In genomic region chr15:57418640-57419039, GRCh38 we compare ENCODE assay signal across 27 cellular contexts. TPM values are rescaled to one million over a fixed set of nuclear protein-coding genes. Genes with fewer than 3 reads are reported as not detected.
DNase-seq lines count a peak whose midpoint lies in the region; ATAC-seq, FAIRE-seq and TF ChIP-seq lines count a peak whose summit lies in the region.
"Had no signal": no experiment of that assay in that cellular context is flagged by ENCODE, and none has a peak within 500 bp of the region (broad histone marks: within the 10 kb centered on the region; RNA-seq: fewer than 3 reads in every experiment).

No MANE protein-coding gene starts in this region.

- H3K9me3 ChIP-seq in BLaER1, result peaks cover 4% of the 10 kb centered on the region; the same call in 1 of the 2 replicates
- H3K9me3 ChIP-seq in spleen, result no peaks in the 10 kb centered on the region
- H3K9me3 ChIP-seq: BE2C, HAP-1, neutrophil, psoas muscle, SJCRH30, stomach, thyroid gland had no signal

- WGBS in spleen, 5 donors, result 88 to 93% (median 90%) methylated on average over 8 to 13 of the region's 13 CpGs

- H3K4me3 ChIP-seq in BLaER1, result no peak overlapping the region
- H3K4me3 ChIP-seq in epithelial cell of proximal tubule (ENCODE audit: low read depth, low read length), result no peak overlapping the region
- H3K4me3 ChIP-seq in spleen, result no peak overlapping the region
- H3K4me3 ChIP-seq: HAP-1, psoas muscle, SJCRH30, stomach, thyroid gland had no signal

- H3K9me3 Mint-ChIP-seq in WTC11, result no peaks in the 10 kb centered on the region
- no peaks in the 10 kb centered on the region for H3K9me3 Mint-ChIP-seq in T-helper 2 cell treated with Interferon-gamma antibody and Interleukin-4, amounts not matched to agents 5 μg/mL and 100 μg/mL, for 36 hours

- no peaks in the 10 kb centered on the region for H3K27me3 ChIP-seq in BLaER1
- no peaks in the 10 kb centered on the region for H3K27me3 ChIP-seq in spleen (replicated peaks in 1 of 7)
- H3K27me3 ChIP-seq: BE2C, brain microvascular endothelial cell, neutrophil, SJCRH30, stomach, thyroid gland had no signal

- no peak for TF ChIP-seq CTCF in epithelial cell of proximal tubule (conservative IDR thresholded peaks at IDR 0.05; ENCODE audit: low read depth, low read length)
- no peak for TF ChIP-seq CTCF in spleen (IDR thresholded peaks at IDR 0.05 in 8 of 11, conservative IDR thresholded peaks at IDR 0.05 in 3 of 11)
- TF ChIP-seq CTCF in WTC11 (IDR thresholded peaks at IDR 0.05), result no peak

- H3K27ac ChIP-seq in BLaER1 (no peak overlapping the region), spleen (no peak overlapping the region)
- H3K27ac ChIP-seq: brain microvascular endothelial cell, neutrophil, psoas muscle, SJCRH30, stomach, thyroid gland had no signal

- peak; percentile 27 for DNase-seq in HTR-8/SVneo (ENCODE audit: insufficient read length, low spot score)
- DNase-seq in epithelial cell of proximal tubule (ENCODE audit: low read depth), result peak; percentile 85
- peak; percentile 43 for DNase-seq in myocyte (ENCODE audit: low read depth)
- no peak for DNase-seq in spleen
- no peak for DNase-seq in WTC11 (ENCODE audit: low spot score)
- DNase-seq in T-helper 2 cell treated with Interferon-gamma antibody and Interleukin-4, amounts not matched to agents 5 μg/mL and 100 μg/mL, for 36 hours (ENCODE audit: low spot score), result no peak
- DNase-seq: activated CD4-positive, alpha-beta T cell treated with anti-CD3 and anti-CD28 coated beads, Interleukin-2, amount 50 U/mL, for 4 hours; activated naive CD4-positive, alpha-beta T cell treated with Interleukin-2 at 50 U/mL for 16 hours; BE2C; brain microvascular endothelial cell; glutamatergic neuron; Karpas-422; NCI-H1048; NCI-H1694; NCI-H2171; NCI-H524 treated with DMSO at 0.1 percent for 48 hours; psoas muscle; SJCRH30; stimulated activated CD8-positive, alpha-beta memory T cell treated with anti-CD3 and anti-CD28 coated beads, Interleukin-4, amount 100 ng/mL, for 48 hours; stomach; thyroid gland had no signal

- no peaks in the 10 kb centered on the region for H3K27me3 Mint-ChIP-seq in WTC11 (ENCODE audit: low read depth)
- no peaks in the 10 kb centered on the region for H3K27me3 Mint-ChIP-seq in T-helper 2 cell treated with Interferon-gamma antibody and Interleukin-4, amounts not matched to agents 5 μg/mL and 100 μg/mL, for 36 hours (ENCODE audit: low read depth)

- POLR2A ChIA-PET in WTC11 (lab: Charles Lee), result interaction anchor here (0.6 kb wide), 1 partner anchor 55 kb away, joined by 3 read pairs; no protein-coding TSS in a partner anchor

- H3K4me1 ChIP-seq in BLaER1 (peaks cover 45% of the 10 kb centered on the region), spleen (no peaks in the 10 kb centered on the region)
- H3K4me1 ChIP-seq: BE2C, HAP-1, psoas muscle, SJCRH30 had no signal

- FAIRE-seq in HTR-8/SVneo (lab: Jason Lieb, UNC), result no peak
- FAIRE-seq: GM18507, keratinocyte had no signal

- no peak overlapping the region for H3K4me3 Mint-ChIP-seq in WTC11
- no peak overlapping the region for H3K4me3 Mint-ChIP-seq in T-helper 2 cell treated with Interferon-gamma antibody and Interleukin-4, amounts not matched to agents 5 μg/mL and 100 μg/mL, for 36 hours

- CTCF ChIA-PET in WTC11 (lab: Charles Lee), result interaction anchor here (0.5 to 0.7 kb wide), 2 partner anchors 8 to 199 kb away, joined by 3 read pairs; no protein-coding TSS in a partner anchor

- intact Hi-C loops in spleen (cut with DNase I; ENCODE audit: low total_unique reads), result no loop called here

- H4K20me1 ChIP-seq in BLaER1, result no peaks in the 10 kb centered on the region

- ATAC-seq in GM19397 (IDR thresholded peaks at IDR 0.05; ENCODE audit: unreplicated experiment) (no peak), WTC11 (no peak)
- ATAC-seq: psoas muscle had no signal

- peaks cover 21% of the 10 kb centered on the region for H3K36me3 Mint-ChIP-seq in WTC11
- H3K36me3 Mint-ChIP-seq in T-helper 2 cell treated with Interferon-gamma antibody and Interleukin-4, amounts not matched to agents 5 μg/mL and 100 μg/mL, for 36 hours (ENCODE audit: low read depth), result no peaks in the 10 kb centered on the region

- H3K36me3 ChIP-seq in BLaER1 (no peaks in the 10 kb centered on the region), spleen (no peaks in the 10 kb centered on the region)
- H3K36me3 ChIP-seq: BE2C, brain microvascular endothelial cell, HAP-1, neutrophil, SJCRH30, stomach, thyroid gland had no signal

- H3K9ac ChIP-seq in BLaER1, result no peak overlapping the region

- H3K27ac Mint-ChIP-seq in WTC11, result no peak overlapping the region; the same call in 1 of the 2 replicates
- no peak overlapping the region for H3K27ac Mint-ChIP-seq in T-helper 2 cell treated with Interferon-gamma antibody and Interleukin-4, amounts not matched to agents 5 μg/mL and 100 μg/mL, for 36 hours

- peaks cover 31% of the 10 kb centered on the region for H3K4me1 Mint-ChIP-seq in WTC11
- H3K4me1 Mint-ChIP-seq in T-helper 2 cell treated with Interferon-gamma antibody and Interleukin-4, amounts not matched to agents 5 μg/mL and 100 μg/mL, for 36 hours (ENCODE audit: low read depth), result no peaks in the 10 kb centered on the region

- peak overlapping the region; percentile 35 for H3K4me2 ChIP-seq in BLaER1

- no peak for TF ChIP-seq POLR2A in spleen (IDR thresholded peaks at IDR 0.05)

TF ChIP-seq in WTC11, 78 proteins besides CTCF, POLR2A, EP300 and RAD21:
- no peak for TF ChIP-seq CBFB (CRISPR knock-in tag; IDR thresholded peaks at IDR 0.05; ENCODE audit: low read depth)
- no peak for TF ChIP-seq NR3C1 (CRISPR knock-in tag; conservative IDR thresholded peaks at IDR 0.05; ENCODE audit: low read depth)
- TF ChIP-seq IRF2 (CRISPR knock-in tag; IDR thresholded peaks at IDR 0.05; ENCODE audit: borderline replicate concordance, low read depth), result no peak
- no peak for TF ChIP-seq TP53 (CRISPR knock-in tag; IDR thresholded peaks at IDR 0.05)
- TF ChIP-seq, protein P1, sequence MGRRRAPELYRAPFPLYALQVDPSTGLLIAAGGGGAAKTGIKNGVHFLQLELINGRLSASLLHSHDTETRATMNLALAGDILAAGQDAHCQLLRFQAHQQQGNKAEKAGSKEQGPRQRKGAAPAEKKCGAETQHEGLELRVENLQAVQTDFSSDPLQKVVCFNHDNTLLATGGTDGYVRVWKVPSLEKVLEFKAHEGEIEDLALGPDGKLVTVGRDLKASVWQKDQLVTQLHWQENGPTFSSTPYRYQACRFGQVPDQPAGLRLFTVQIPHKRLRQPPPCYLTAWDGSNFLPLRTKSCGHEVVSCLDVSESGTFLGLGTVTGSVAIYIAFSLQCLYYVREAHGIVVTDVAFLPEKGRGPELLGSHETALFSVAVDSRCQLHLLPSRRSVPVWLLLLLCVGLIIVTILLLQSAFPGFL (CRISPR knock-in tag; IDR thresholded peaks at IDR 0.05; ENCODE audit: borderline replicate concordance), result no peak
- TF ChIP-seq SMAD4 (CRISPR knock-in tag; IDR thresholded peaks at IDR 0.05), result no peak
- no peak for TF ChIP-seq CREM (CRISPR knock-in tag; IDR thresholded peaks at IDR 0.05)
- TF ChIP-seq FOXJ3 (CRISPR knock-in tag; IDR thresholded peaks at IDR 0.05; ENCODE audit: borderline replicate concordance), result no peak
- no peak for TF ChIP-seq ZBTB21 (CRISPR knock-in tag; IDR thresholded peaks at IDR 0.05; ENCODE audit: borderline replicate concordance)
- TF ChIP-seq OVOL2 (CRISPR knock-in tag; IDR thresholded peaks at IDR 0.05; ENCODE audit: borderline replicate concordance), result no peak
- TF ChIP-seq, protein P2, sequence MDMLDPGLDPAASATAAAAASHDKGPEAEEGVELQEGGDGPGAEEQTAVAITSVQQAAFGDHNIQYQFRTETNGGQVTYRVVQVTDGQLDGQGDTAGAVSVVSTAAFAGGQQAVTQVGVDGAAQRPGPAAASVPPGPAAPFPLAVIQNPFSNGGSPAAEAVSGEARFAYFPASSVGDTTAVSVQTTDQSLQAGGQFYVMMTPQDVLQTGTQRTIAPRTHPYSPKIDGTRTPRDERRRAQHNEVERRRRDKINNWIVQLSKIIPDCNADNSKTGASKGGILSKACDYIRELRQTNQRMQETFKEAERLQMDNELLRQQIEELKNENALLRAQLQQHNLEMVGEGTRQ (CRISPR knock-in tag; IDR thresholded peaks at IDR 0.05), result no peak
- no peak for TF ChIP-seq ZNF281 (CRISPR knock-in tag; IDR thresholded peaks at IDR 0.05)

RNA-seq across cellular contexts. Expression of gene CGNL1, which starts 42.3 kb away (rescaled TPM):
- total RNA-seq in epithelial cell of proximal tubule, result 2.5 and 3.2 TPM in 2 replicates
- total RNA-seq in myocyte, result 3.7 and 4.0 TPM in 2 replicates
- polyA plus RNA-seq in myocyte (2012), result 11.0 TPM
- total RNA-seq in spleen, result under 1 TPM; 0.20 to 0.73 (median 0.51) TPM
- under 1 TPM; 0.07 to 0.38 (median 0.21) TPM for polyA plus RNA-seq in spleen
- 57.3 to 69.5 TPM (median 67.1 TPM) in 3 replicates for total RNA-seq in WTC11 (2021)

Comparison
In these comparisons a context has a peak if more than half of its experiments do, and no peak if none do; other contexts are left out.
1. DNase-seq: peak in HTR-8/SVneo (single experiment), epithelial cell of proximal tubule (single experiment) and myocyte (single experiment); none in spleen (single experiment), WTC11 (single experiment) and T-helper 2 cell treated with Interferon-gamma antibody and Interleukin-4, amounts not matched to agents 5 μg/mL and 100 μg/mL, for 36 hours (single experiment).
2. RNA of gene CGNL1, which starts 42.3 kb away (total RNA-seq): 57.3 to 69.5 TPM in WTC11; 3.7 to 4.0 TPM in myocyte, 2.5 to 3.2 TPM in epithelial cell of proximal tubule and 0.20 to 0.73 TPM in spleen; every median in the first group is over 10 times any median in the second.